In genomic region chr2:36352024-36352398, GRCh38 we compare ENCODE assay signal across 8 cellular contexts. TPM values are rescaled to one million over a fixed set of nuclear protein-coding genes. Genes with fewer than 3 reads are reported as not detected.
DNase-seq lines count a peak whose midpoint lies in the region; ATAC-seq and TF ChIP-seq lines count a peak whose summit lies in the region.

No MANE protein-coding gene starts in this region.

- in situ Hi-C loops in IMR-90 (cut with MboI; ENCODE audit: low sequenced_read_pairs) = loop anchor here (5.0 kb wide), 2 partner anchors 315 to 430 kb away; no protein-coding TSS in a partner anchor
- in situ Hi-C loops in SK-MEL-5 (cut with HindIII; ENCODE audit: low pct_unique_long_range_greater_than_20kb, low sequenced_read_pairs) = no loop called here

- ATAC-seq in IMR-90 (ENCODE audit: low read depth) (no peak), HG03095 (IDR thresholded peaks at IDR 0.05; ENCODE audit: unreplicated experiment) (no peak)

- WGBS in IMR-90 (ENCODE audit: extremely low coverage in 2 of 2, insufficient read length in 1 of 2), 2 experiments = no CpG with 5 or more reads among the region's 7 CpGs

- H3K27ac ChIP-seq in IMR-90 (ENCODE audit: insufficient read depth, low read length) = no peak overlapping the region

- 0 out of 4 replicates have a peak overlapping the region, but pooled peaks of 1 of the 2 experiments have one; percentile 11 for H4K8ac ChIP-seq in IMR-90 (ENCODE audit: low read depth in 2 of 2, low read length in 2 of 2)

- intact Hi-C loops in IMR-90 (cut with micrococcal nuclease) = loop anchor here (1.0 to 5.0 kb wide), 3 partner anchors 155 to 435 kb away; no protein-coding TSS in a partner anchor

- no peak overlapping the region for H3K9ac ChIP-seq in IMR-90 (ENCODE audit: low read depth, low read length)

- peaks cover 17% of the 10 kb centered on the region for H4K20me1 ChIP-seq in IMR-90 (ENCODE audit: insufficient read depth, low read length)

- H2BK20ac ChIP-seq in IMR-90 (ENCODE audit: low read depth, low read length) = 0 out of 2 replicates have a peak overlapping the region, but pooled peaks have one; percentile 60

- no peak overlapping the region for H2AFZ ChIP-seq in IMR-90 (replicated peaks; ENCODE audit: low read length, poor library complexity)

- peaks cover 5% of the 10 kb centered on the region; the same call in 1 of the 2 replicates for H3K9me1 ChIP-seq in IMR-90 (ENCODE audit: insufficient read depth, low read length)

- dilution Hi-C loops in IMR-90 (cut with HindIII; ENCODE audit: low sequenced_read_pairs, unreplicated experiment) = no loop called here

- POLR2A ChIA-PET in IMR-90 (lab: Charles Lee; ENCODE audit: unreplicated experiment) = no interaction called here

- H3K36me3 ChIP-seq in IMR-90 (ENCODE audit: control insufficient read depth, insufficient read depth, low read length) = no peaks in the 10 kb centered on the region

- CTCF ChIA-PET in IMR-90 (lab: Yijun Ruan, JAX) = interaction anchor here (0.8 to 1.5 kb wide), 2 partner anchors 15 to 433 kb away, joined by 3 to 6 read pairs; no protein-coding TSS in a partner anchor

- no peak overlapping the region for H3K23ac ChIP-seq in IMR-90 (ENCODE audit: low read depth, low read length)

- TF ChIP-seq CTCF in IMR-90 (conservative IDR thresholded peaks at IDR 0.05; ENCODE audit: low read depth, low read length) (peak; percentile 65), fibroblast of pulmonary artery (IDR thresholded peaks at IDR 0.05; ENCODE audit: low read length, missing control alignments) (peak; percentile 63)

- no peak overlapping the region for H3K4me3 ChIP-seq in IMR-90 (ENCODE audit: insufficient read depth, low read depth, low read length)
- no peak overlapping the region for H3K4me3 ChIP-seq in fibroblast of pulmonary artery (replicated peaks; ENCODE audit: low read depth, low read length)

- BruUV-seq in IMR-90 (replicated peaks; lab: Mats Ljungman, UMichigan) = no TSS peak

- DNase-seq in DMS53 (lab: John Stamatoyannopoulos, UW) (peak; percentile 66), IMR-90 (peak; percentile 64), SK-MEL-5 (ENCODE audit: low read depth, low spot score) (peak; percentile 79), fibroblast of pulmonary artery (ENCODE audit: low read depth) (peak; percentile 75), superior temporal gyrus (ENCODE audit: extremely low spot score) (peak; percentile 84), activated gamma-delta T cell (lab: John Stamatoyannopoulos, UW) (no peak), retina (no peak)

- no peaks in the 10 kb centered on the region for H3K9me3 ChIP-seq in IMR-90 (ENCODE audit: control insufficient read depth, insufficient read depth, low read length)

- peak overlapping the region; percentile 59; the same call in 1 of the 2 replicates for H3K4me2 ChIP-seq in IMR-90 (ENCODE audit: low read depth, low read length)

- H4K91ac ChIP-seq in IMR-90 (ENCODE audit: insufficient read depth, low read depth, low read length) = no peak overlapping the region

- TF ChIP-seq RAD21 in IMR-90 (IDR thresholded peaks at IDR 0.05; ENCODE audit: low read length) = peak; percentile 70

- H3K4me1 ChIP-seq in IMR-90 (ENCODE audit: control insufficient read depth, insufficient read depth, low read length) = peaks cover 7% of the 10 kb centered on the region

- peaks cover 13 to 35% of the 10 kb centered on the region in 2 experiments for H3K79me1 ChIP-seq in IMR-90 (ENCODE audit: low read depth in 1 of 2, low read length in 2 of 2)

- peak overlapping the region; percentile 67 for H2BK5ac ChIP-seq in IMR-90 (ENCODE audit: low read depth, low read length, poor library complexity, severe bottlenecking)

- no peak overlapping the region for H3K56ac ChIP-seq in IMR-90 (ENCODE audit: extremely low read depth, insufficient read depth, low read length)

- H3K18ac ChIP-seq in IMR-90 (ENCODE audit: low read depth, low read length) = no peak overlapping the region

- H2AK5ac ChIP-seq in IMR-90 (ENCODE audit: low read depth, low read length) = no peak overlapping the region

- H2AK9ac ChIP-seq in IMR-90 (replicated peaks; ENCODE audit: low read depth, low read length, poor library complexity) = no peak overlapping the region

- no peak overlapping the region for H2BK15ac ChIP-seq in IMR-90 (ENCODE audit: low read depth, low read length)

- peak overlapping the region; percentile 43; the same call in 1 of the 2 replicates for H3K4ac ChIP-seq in IMR-90 (ENCODE audit: low read depth, low read length)

- 0 out of 2 replicates have a peak, but pooled peaks have one; percentile 26 for TF ChIP-seq POLR2A in IMR-90 (IDR thresholded peaks at IDR 0.05; ENCODE audit: low read depth, low read length)

- H2BK120ac ChIP-seq in IMR-90 (ENCODE audit: low read depth, low read length) = peak overlapping the region; percentile 40; the same call in 1 of the 2 replicates

- no peak overlapping the region for H3K14ac ChIP-seq in IMR-90 (replicated peaks; ENCODE audit: low read depth, low read length)

- H3K27me3 ChIP-seq in IMR-90 (ENCODE audit: control insufficient read depth, insufficient read depth, low read length) = no peaks in the 10 kb centered on the region

- no peak overlapping the region for H4K5ac ChIP-seq in IMR-90 (ENCODE audit: low read depth, low read length)

TF ChIP-seq in IMR-90, 13 proteins besides CTCF, POLR2A, EP300 and RAD21:
- TF ChIP-seq ELK1 (IDR thresholded peaks at IDR 0.05; ENCODE audit: borderline replicate concordance, low read depth, low read length) = no peak
- TF ChIP-seq CHD1 (IDR thresholded peaks at IDR 0.05; ENCODE audit: low read depth, low read length) = no peak
- peak; percentile 46 for TF ChIP-seq SMC3 (IDR thresholded peaks at IDR 0.05; ENCODE audit: low read depth, low read length)

RNA-seq across cellular contexts. Expression of gene CRIM1, which starts 3.6 kb away (rescaled TPM):
- total RNA-seq in IMR-90 (2012; rRNA removed) = 436 and 490 TPM in 2 replicates
- polyA plus RNA-seq in IMR-90 (2012; rRNA removed) = 285 and 316 TPM in 2 replicates
- 203 and 263 TPM in 2 replicates for polyA plus RNA-seq in IMR-90 (2012; cell fraction: cytosol; rRNA removed)
- 109 and 133 TPM in 2 replicates for polyA plus RNA-seq in IMR-90 (2012; cell fraction: nucleus; rRNA removed; ENCODE audit: low replicate concordance)
- total RNA-seq in SK-MEL-5 (2014; rRNA removed; shearing (Covaris generic)) = 0.90 and 1.0 TPM in 2 replicates
- polyA plus RNA-seq in SK-MEL-5 (2015; cell fraction: cytosol; rRNA removed) = 2.7 and 7.4 TPM in 2 replicates
- 1.5 and 2.4 TPM in 2 replicates for polyA plus RNA-seq in SK-MEL-5 (2015; cell fraction: nucleus; rRNA removed)

Comparison
In these comparisons a context has a peak if more than half of its experiments do, and no peak if none do; other contexts are left out.
1. DNase-seq: peak in DMS53 (single experiment), IMR-90 (single experiment), SK-MEL-5 (single experiment), fibroblast of pulmonary artery (single experiment) and superior temporal gyrus (single experiment); none in activated gamma-delta T cell (single experiment) and retina (single experiment).
2. RNA of gene CRIM1, which starts 3.6 kb away (total RNA-seq): 436 to 490 TPM in IMR-90; 0.90 to 1.0 TPM in SK-MEL-5; every median in the first group is over 100 times any median in the second.